1 cellular context compared by ENCODE assay signal in genomic region chr13:45142440-45143345, GRCh38.
TF ChIP-seq lines count a peak whose summit lies in the region.

No MANE protein-coding gene starts in this region.

TF ChIP-seq in HepG2, 621 proteins besides CTCF, POLR2A, EP300 and RAD21:
- TF ChIP-seq FOXA3 (CRISPR knock-in tag; IDR thresholded peaks at IDR 0.05), result peak; percentile 18; the same call in 1 of the 2 replicates
- no peak for TF ChIP-seq HHEX (CRISPR knock-in tag; IDR thresholded peaks at IDR 0.05)
- 0 out of 4 replicates have a peak, but pooled peaks have one; percentile 5 to 7 for TF ChIP-seq MAFK (conservative IDR thresholded peaks at IDR 0.05 in 1 of 2, IDR thresholded peaks at IDR 0.05 in 1 of 2; ENCODE audit: low read length in 2 of 2)
- TF ChIP-seq KDM5A (IDR thresholded peaks at IDR 0.05; ENCODE audit: borderline replicate concordance, low read length), result no peak
